In genomic region chr22:35231585-35232084, GRCh38 we compare ENCODE assay signal across 8 cellular contexts. TPM values are rescaled to one million over a fixed set of nuclear protein-coding genes. Genes with fewer than 3 reads are reported as not detected.
DNase-seq lines count a peak whose midpoint lies in the region; ATAC-seq and TF ChIP-seq lines count a peak whose summit lies in the region.

No MANE protein-coding gene starts in this region.

- H3K4me1 ChIP-seq in Karpas-422 (ENCODE audit: low read length) (peaks cover 43% of the 10 kb centered on the region), PC-9 (replicated peaks; ENCODE audit: insufficient read depth) (no peaks in the 10 kb centered on the region), tibial nerve (no peaks in the 10 kb centered on the region)

- no peak for TF ChIP-seq EP300 in tibial nerve (IDR thresholded peaks at IDR 0.05)

- no peak overlapping the region for H3K9ac ChIP-seq in Karpas-422 (ENCODE audit: low read length)

- H3K27me3 ChIP-seq in Karpas-422 (ENCODE audit: low read length) (no peaks in the 10 kb centered on the region), PC-9 (ENCODE audit: insufficient read depth, low read depth) (peaks cover 69% of the 10 kb centered on the region), tibial nerve (no peaks in the 10 kb centered on the region)

- H3K9me2 ChIP-seq in Karpas-422 (replicated peaks; ENCODE audit: insufficient read depth, low read length) (no peaks in the 10 kb centered on the region), PC-9 (ENCODE audit: insufficient read depth) (no peaks in the 10 kb centered on the region)

- H2AFZ ChIP-seq in Karpas-422 (ENCODE audit: low read length): peak overlapping the region; percentile 79
- no peak overlapping the region for H2AFZ ChIP-seq in PC-9

- H3K27me3 Mint-ChIP-seq in osteocyte (ENCODE audit: unreplicated experiment): peaks cover 55% of the 10 kb centered on the region

- H3K4me3 Mint-ChIP-seq in osteocyte (ENCODE audit: unreplicated experiment): no peak overlapping the region

- TF ChIP-seq POLR2A in tibial nerve (IDR thresholded peaks at IDR 0.05): no peak

- H3K9me3 Mint-ChIP-seq in osteocyte (ENCODE audit: unreplicated experiment): no peaks in the 10 kb centered on the region

- CTCF ChIA-PET in PC-9 (lab: Charles Lee): interaction anchor here (0.5 to 1.2 kb wide), 8 partner anchors 9 to 247 kb away, joined by 3 to 5 read pairs (median 3); no protein-coding TSS in a partner anchor

- H3K36me3 ChIP-seq in Karpas-422 (ENCODE audit: insufficient read depth, low read length): peaks cover 23% of the 10 kb centered on the region
- H3K36me3 ChIP-seq in PC-9 (ENCODE audit: low read depth): no peaks in the 10 kb centered on the region
- H3K36me3 ChIP-seq in tibial nerve: no peaks in the 10 kb centered on the region

- peak; percentile 73 for DNase-seq in DMS153 (lab: John Stamatoyannopoulos, UW)
- DNase-seq in Karpas-422: peak; percentile 95
- peak; percentile 74 to 76 for DNase-seq in PC-9
- DNase-seq in activated T-cell treated with anti-CD3 and anti-CD28 coated beads for 48 hours (ENCODE audit: low read depth): peak; percentile 60
- DNase-seq in fibroblast of peridontal ligament (ENCODE audit: extremely low read depth): peak; percentile 48
- no peak for DNase-seq in osteocyte (ENCODE audit: extremely low spot score, unreplicated experiment)
- DNase-seq in tibial nerve (ENCODE audit: low spot score in 2 of 2): peak in 1 of 2 donors; percentile 6

- POLR2A ChIA-PET in PC-9 (lab: Charles Lee; ENCODE audit: unreplicated experiment): interaction anchor here (0.6 to 1.0 kb wide), 2 partner anchors 81 to 99 kb away, joined by 4 to 10 read pairs; no protein-coding TSS in a partner anchor

- H4K20me1 ChIP-seq in Karpas-422 (ENCODE audit: insufficient read depth, low read depth, low read length) (peaks cover 8% of the 10 kb centered on the region; the same call in 1 of the 2 replicates), PC-9 (ENCODE audit: insufficient read depth) (no peaks in the 10 kb centered on the region)

- H3K27ac ChIP-seq in Karpas-422 (ENCODE audit: low read length) (no peak overlapping the region), PC-9 (no peak overlapping the region), tibial nerve (no peak overlapping the region)

- ATAC-seq in GM21723 (IDR thresholded peaks at IDR 0.05; ENCODE audit: unreplicated experiment): no peak

- 17% methylated on average over 7 of the region's 7 CpGs for WGBS in tibial nerve, 2 donors

- no peaks in the 10 kb centered on the region for H3F3A ChIP-seq in PC-9 (ENCODE audit: insufficient read depth, low read depth)

- H3K79me2 ChIP-seq in Karpas-422 (ENCODE audit: low read length): peaks cover 46% of the 10 kb centered on the region
- H3K79me2 ChIP-seq in PC-9 (ENCODE audit: low read depth): no peaks in the 10 kb centered on the region

- no peaks in the 10 kb centered on the region for H3K36me3 Mint-ChIP-seq in osteocyte (ENCODE audit: unreplicated experiment)

- H3K4me3 ChIP-seq in Karpas-422 (ENCODE audit: low read length): peak overlapping the region; percentile 79; the same call in 1 of the 2 replicates
- H3K4me3 ChIP-seq in PC-9: no peak overlapping the region
- H3K4me3 ChIP-seq in tibial nerve: no peak overlapping the region

- intact Hi-C loops in PC-9 (cut with micrococcal nuclease; ENCODE audit: unreplicated experiment): loop anchor here (2.0 to 5.0 kb wide), 3 partner anchors 209 to 1309 kb away; no protein-coding TSS in a partner anchor

- H3K4me1 Mint-ChIP-seq in osteocyte (ENCODE audit: unreplicated experiment): no peaks in the 10 kb centered on the region

- no TSS peak for BruUV-seq in PC-9 (replicated peaks; lab: Mats Ljungman, UMichigan)

- H3K27ac Mint-ChIP-seq in osteocyte (ENCODE audit: unreplicated experiment): no peak overlapping the region

- TF ChIP-seq CTCF in PC-9 (conservative IDR thresholded peaks at IDR 0.05) (peak; percentile 100), osteocyte (IDR thresholded peaks at IDR 0.05) (peak; percentile 87), tibial nerve (IDR thresholded peaks at IDR 0.05) (peak; percentile 18 to 74 (median 40))

- H3K9me3 ChIP-seq in Karpas-422 (ENCODE audit: low read length) (no peaks in the 10 kb centered on the region), PC-9 (ENCODE audit: insufficient read depth, low read depth) (no peaks in the 10 kb centered on the region), tibial nerve (peaks cover 0 to 23% (median 0%) of the 10 kb centered on the region in 4 donors)

- H3K4me2 ChIP-seq in Karpas-422 (ENCODE audit: low read depth, low read length, poor library complexity, severe bottlenecking) (peak overlapping the region; percentile 87), PC-9 (peak overlapping the region; percentile 52)

RNA-seq across cellular contexts. Expression of gene HMGXB4, which starts 25.7 kb away (rescaled TPM):
- total RNA-seq in Karpas-422 (2014; rRNA removed; shearing (Covaris generic); ENCODE audit: low replicate concordance): 13.5 and 19.1 TPM in 2 replicates
- total RNA-seq in PC-9 (2021) (29.2 and 31.1 TPM in 2 replicates), osteocyte (25.7 and 26.8 TPM in 2 replicates), tibial nerve (10 to 100 TPM; 15.9 to 23.7 (median 18.0) TPM)

Comparison
In these comparisons a context has a peak if more than half of its experiments do, and no peak if none do; other contexts are left out.
1. CTCF ChIP-seq: peak in every context shown above with its lines; median percentile 100 in PC-9; 87 in osteocyte; 40 in tibial nerve.